Comparison of ENCODE assay signal across 24 cellular contexts in genomic region chr10:4221315-4221714, GRCh38.
DNase-seq lines count a peak whose midpoint lies in the region; ATAC-seq, FAIRE-seq and TF ChIP-seq lines count a peak whose summit lies in the region.
"Had no signal": no experiment of that assay in that cellular context is flagged by ENCODE, and none has a peak within 500 bp of the region (broad histone marks: within the 10 kb centered on the region; RNA-seq: fewer than 3 reads in every experiment).

No MANE protein-coding gene starts in this region.

- peaks cover 16% of the 10 kb centered on the region for H3K4me1 Mint-ChIP-seq in activated naive CD4-positive, alpha-beta T cell treated with anti-CD3 and anti-CD28 coated beads, Interleukin-2, amount 50 U/mL, for 24 hours
- H3K4me1 Mint-ChIP-seq in stimulated activated naive B cell treated with anti-CD40 and anti-IgM and Interleukin-4, amounts not matched to agents 10 μg/mL and 1 μg/mL and 100 μg/mL, for 72 hours: peaks cover 11 to 17% of the 10 kb centered on the region in 2 donors
- H3K4me1 Mint-ChIP-seq: CD4-positive, CD25-positive, alpha-beta regulatory T cell; naive thymus-derived CD8-positive, alpha-beta T cell had no signal

- H3K4me3 Mint-ChIP-seq in activated naive CD4-positive, alpha-beta T cell treated with anti-CD3 and anti-CD28 coated beads, Interleukin-2, amount 50 U/mL, for 24 hours: no peak overlapping the region
- no peak overlapping the region for H3K4me3 Mint-ChIP-seq in stimulated activated naive B cell treated with anti-CD40 and anti-IgM and Interleukin-4, amounts not matched to agents 10 μg/mL and 1 μg/mL and 100 μg/mL, for 72 hours
- H3K4me3 Mint-ChIP-seq: activated naive CD8-positive, alpha-beta T cell treated with anti-CD3 and anti-CD28 coated beads, Interleukin-2, amount 10 ng/mL, durations not matched to agents 7 days and 5 days; CD4-positive, CD25-positive, alpha-beta regulatory T cell; naive thymus-derived CD8-positive, alpha-beta T cell; T-helper 17 cell had no signal

- TF ChIP-seq CTCF in NB4 (IDR thresholded peaks at IDR 0.05; ENCODE audit: low read depth, low read length): no peak

- H3K27me3 Mint-ChIP-seq in activated naive CD4-positive, alpha-beta T cell treated with anti-CD3 and anti-CD28 coated beads, Interleukin-2, amount 50 U/mL, for 24 hours: no peaks in the 10 kb centered on the region
- H3K27me3 Mint-ChIP-seq in stimulated activated naive B cell treated with anti-CD40 and anti-IgM and Interleukin-4, amounts not matched to agents 10 μg/mL and 1 μg/mL and 100 μg/mL, for 72 hours: peaks cover 0 to 5% of the 10 kb centered on the region in 2 donors
- H3K27me3 Mint-ChIP-seq: T-helper 17 cell had no signal

- H3K4me3 ChIP-seq in NB4 (ENCODE audit: low read depth, low read length): no peak overlapping the region
- H3K4me3 ChIP-seq: body of pancreas, esophagus muscularis mucosa, SK-N-MC, suprapubic skin had no signal

- no peaks in the 10 kb centered on the region for H3K9me3 Mint-ChIP-seq in activated naive CD4-positive, alpha-beta T cell treated with anti-CD3 and anti-CD28 coated beads, Interleukin-2, amount 50 U/mL, for 24 hours
- peaks cover 5 to 8% of the 10 kb centered on the region in 2 donors for H3K9me3 Mint-ChIP-seq in stimulated activated naive B cell treated with anti-CD40 and anti-IgM and Interleukin-4, amounts not matched to agents 10 μg/mL and 1 μg/mL and 100 μg/mL, for 72 hours
- H3K9me3 Mint-ChIP-seq: naive thymus-derived CD8-positive, alpha-beta T cell had no signal

- peak overlapping the region; percentile 71 for H3K27ac Mint-ChIP-seq in activated naive CD4-positive, alpha-beta T cell treated with anti-CD3 and anti-CD28 coated beads, Interleukin-2, amount 50 U/mL, for 24 hours
- peak overlapping the region; percentile 26 for H3K27ac Mint-ChIP-seq in stimulated activated naive B cell treated with anti-CD40 and anti-IgM and Interleukin-4, amounts not matched to agents 10 μg/mL and 1 μg/mL and 100 μg/mL, for 72 hours
- H3K27ac Mint-ChIP-seq: activated naive CD8-positive, alpha-beta T cell treated with anti-CD3 and anti-CD28 coated beads, Interleukin-2, amount 10 ng/mL, durations not matched to agents 7 days and 5 days; CD4-positive, CD25-positive, alpha-beta regulatory T cell; naive thymus-derived CD8-positive, alpha-beta T cell; T-helper 17 cell had no signal

- DNase-seq in activated naive CD4-positive, alpha-beta T cell treated with anti-CD3 and anti-CD28 coated beads, Interleukin-2, amount 50 U/mL, for 16 hours: no peak
- DNase-seq in NB4 (ENCODE audit: low read depth) (peak; percentile 11), fibroblast of gingiva (ENCODE audit: low read depth) (peak; percentile 15), DMS79 (lab: John Stamatoyannopoulos, UW) (no peak), H54 (ENCODE audit: insufficient read length, low spot score) (no peak), mucosa of gallbladder (ENCODE audit: low spot score) (no peak)
- DNase-seq in stimulated activated naive B cell treated with anti-CD40 and anti-IgM and Interleukin-4, amounts not matched to agents 10 μg/mL and 1 μg/mL and 100 μg/mL, for 72 hours: peak; percentile 32
- DNase-seq: activated CD4-positive, alpha-beta T cell treated with anti-CD3 and anti-CD28 coated beads, Interleukin-2, amount 50 U/mL, for 4 hours; activated naive CD8-positive, alpha-beta T cell treated with anti-CD3 and anti-CD28 coated beads, Interleukin-2, amount 10 ng/mL, durations not matched to agents 7 days and 5 days; body of pancreas; CD4-positive, CD25-positive, alpha-beta regulatory T cell; left cardiac atrium; mesendoderm; naive thymus-derived CD8-positive, alpha-beta T cell; NCI-H1417 treated with DMSO at 0.1 percent for 48 hours; NCI-H524; retina; T-helper 17 cell had no signal

- ATAC-seq in stimulated activated naive B cell treated with anti-CD40 and anti-IgM and Interleukin-4, amounts not matched to agents 10 μg/mL and 1 μg/mL and 100 μg/mL, for 72 hours (replicated peaks): peak; percentile 82 to 93
- ATAC-seq: body of pancreas; left cardiac atrium; naive thymus-derived CD8-positive, alpha-beta T cell; T-helper 17 cell had no signal

- TF ChIP-seq POLR2A in NB4 (IDR thresholded peaks at IDR 0.05; ENCODE audit: extremely low read depth, insufficient read length): no peak
- no peak for TF ChIP-seq POLR2A in H54 (IDR thresholded peaks at IDR 0.05; ENCODE audit: low read depth, low read length)

- no peak for FAIRE-seq in H54 (lab: Jason Lieb, UNC)
- FAIRE-seq: colon, H1 had no signal

- H3K36me3 Mint-ChIP-seq in activated naive CD4-positive, alpha-beta T cell treated with anti-CD3 and anti-CD28 coated beads, Interleukin-2, amount 50 U/mL, for 24 hours: peaks cover 2% of the 10 kb centered on the region
- H3K36me3 Mint-ChIP-seq in stimulated activated naive B cell treated with anti-CD40 and anti-IgM and Interleukin-4, amounts not matched to agents 10 μg/mL and 1 μg/mL and 100 μg/mL, for 72 hours: peaks cover 4 to 9% of the 10 kb centered on the region in 2 donors
- H3K36me3 Mint-ChIP-seq: activated naive CD8-positive, alpha-beta T cell treated with anti-CD3 and anti-CD28 coated beads, Interleukin-2, amount 10 ng/mL, durations not matched to agents 7 days and 5 days; CD4-positive, CD25-positive, alpha-beta regulatory T cell; naive thymus-derived CD8-positive, alpha-beta T cell had no signal

Comparison
In these comparisons a context has a peak if more than half of its experiments do, and no peak if none do; other contexts are left out.
1. DNase-seq: peak in NB4 (single experiment), fibroblast of gingiva (single experiment) and stimulated activated naive B cell treated with anti-CD40 and anti-IgM and Interleukin-4, amounts not matched to agents 10 μg/mL and 1 μg/mL and 100 μg/mL, for 72 hours (single experiment); none in activated naive CD4-positive, alpha-beta T cell treated with anti-CD3 and anti-CD28 coated beads, Interleukin-2, amount 50 U/mL, for 16 hours (single experiment), DMS79 (single experiment), H54 (single experiment) and mucosa of gallbladder (single experiment).